ENCODE assay signal across 1 cellular context in genomic region chr16:53069772-53070171, GRCh38.
TF ChIP-seq lines count a peak whose summit lies in the region.

No MANE protein-coding gene starts in this region.

TF ChIP-seq in HepG2, 621 proteins besides CTCF, POLR2A, EP300 and RAD21 (continued from another document):
- TF ChIP-seq GRHL1 (CRISPR knock-in tag; conservative IDR thresholded peaks at IDR 0.05), result no peak
- TF ChIP-seq KLF13 (CRISPR knock-in tag; IDR thresholded peaks at IDR 0.05), result no peak
- TF ChIP-seq ZNF430 (CRISPR knock-in tag; IDR thresholded peaks at IDR 0.05), result no peak
- no peak for TF ChIP-seq ZBTB42 (CRISPR knock-in tag; IDR thresholded peaks at IDR 0.05)
- no peak for TF ChIP-seq ZXDC (CRISPR knock-in tag; IDR thresholded peaks at IDR 0.05)
- TF ChIP-seq ZFYVE20 (CRISPR knock-in tag; IDR thresholded peaks at IDR 0.05; ENCODE audit: borderline replicate concordance, low read depth), result no peak
- TF ChIP-seq PPARG (CRISPR knock-in tag; conservative IDR thresholded peaks at IDR 0.05), result no peak
- TF ChIP-seq ZNF281 (CRISPR knock-in tag; IDR thresholded peaks at IDR 0.05; ENCODE audit: borderline replicate concordance), result no peak
